ENCODE assay signal across 8 cellular contexts in the genomic region with DNA sequence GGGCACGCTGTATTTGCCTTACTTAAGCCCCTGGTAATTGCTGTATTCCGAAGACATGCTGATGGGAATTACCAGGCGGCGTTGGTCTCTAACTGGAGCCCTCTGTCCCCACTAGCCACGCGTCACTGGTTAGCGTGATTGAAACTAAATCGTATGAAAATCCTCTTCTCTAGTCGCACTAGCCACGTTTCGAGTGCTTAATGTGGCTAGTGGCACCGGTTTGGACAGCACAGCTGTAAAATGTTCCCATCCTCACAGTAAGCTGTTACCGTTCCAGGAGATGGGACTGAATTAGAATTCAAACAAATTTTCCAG. TPM values are rescaled to one million over a fixed set of nuclear protein-coding genes. Genes with fewer than 3 reads are reported as not detected.
DNase-seq lines count a peak whose midpoint lies in the region; ATAC-seq, FAIRE-seq and TF ChIP-seq lines count a peak whose summit lies in the region.

No MANE protein-coding gene starts in this region.

- POLR2A ChIA-PET in CD8-positive, alpha-beta T cell (lab: Charles Lee) = interaction anchor here (1.8 to 2.8 kb wide), 4 partner anchors 74 to 222 kb away, joined by 8 to 28 read pairs (median 12); partner anchors contain the start of genes N4BP2L1 and N4BP2L2

- dilution Hi-C loops in keratinocyte (cut with MboI; ENCODE audit: extremely low pct_ligation_motif_present, low sequenced_read_pairs) = no loop called here

- peak overlapping the region; percentile 93 for H3K4me3 Mint-ChIP-seq in CD8-positive, alpha-beta T cell

- peak overlapping the region; percentile 99 for H3K27ac ChIP-seq in CD8-positive, alpha-beta T cell (ENCODE audit: low read depth, low read length)
- H3K27ac ChIP-seq in keratinocyte (ENCODE audit: control insufficient read depth, insufficient read depth, low read length) (peak overlapping the region; percentile 84), tibial artery (peak overlapping the region; percentile 95 to 98)

- H3K27me3 ChIP-seq in CD8-positive, alpha-beta T cell (ENCODE audit: insufficient read depth, low read length) = no peaks in the 10 kb centered on the region
- H3K27me3 ChIP-seq in keratinocyte (ENCODE audit: control insufficient read depth, extremely low read depth, insufficient read depth, low read length) (no peaks in the 10 kb centered on the region), tibial artery (no peaks in the 10 kb centered on the region)

- ATAC-seq in CD8-positive, alpha-beta T cell = no peak
- peak; percentile 52 for ATAC-seq in GM19452 (IDR thresholded peaks at IDR 0.05; ENCODE audit: unreplicated experiment)
- peak; percentile 46 for ATAC-seq in HG03439 (IDR thresholded peaks at IDR 0.05; ENCODE audit: unreplicated experiment)
- ATAC-seq in activated naive CD4-positive, alpha-beta T cell treated with anti-CD3 and anti-CD28 coated beads, Interleukin-2, amount 50 U/mL, for 72 hours = peak; percentile 29 to 46

- CTCF ChIA-PET in CD8-positive, alpha-beta T cell (lab: Charles Lee) = no interaction called here

- H2AFZ ChIP-seq in keratinocyte (ENCODE audit: control insufficient read depth, low read length) = peak overlapping the region; percentile 99

- H3K9me3 ChIP-seq in CD8-positive, alpha-beta T cell (ENCODE audit: low read length) = no peaks in the 10 kb centered on the region
- no peaks in the 10 kb centered on the region for H3K9me3 ChIP-seq in keratinocyte (ENCODE audit: control insufficient read depth, low read depth, low read length)
- no peaks in the 10 kb centered on the region for H3K9me3 ChIP-seq in tibial artery

- H3K9me1 ChIP-seq in keratinocyte (ENCODE audit: control insufficient read depth, extremely low read depth, insufficient read depth, low read length) = no peaks in the 10 kb centered on the region

- intact Hi-C loops in CD8-positive, alpha-beta T cell (cut with DNase I, micrococcal nuclease) = loop anchor here (5.0 to 10.0 kb wide), 3 partner anchors 126 to 1151 kb away; partner anchors contain the start of gene HSPH1 (in 1 of the 2)
- intact Hi-C loops in tibial artery (cut with DNase I; ENCODE audit: low total_unique reads) = loop anchor here (10.0 kb wide), 1 partner anchor 471 kb away; no protein-coding TSS in a partner anchor

- H3K27ac Mint-ChIP-seq in CD8-positive, alpha-beta T cell = peak overlapping the region; percentile 100
- peak overlapping the region; percentile 100 for H3K27ac Mint-ChIP-seq in activated naive CD4-positive, alpha-beta T cell treated with anti-CD3 and anti-CD28 coated beads, Interleukin-2, amount 50 U/mL, for 72 hours

- FAIRE-seq in keratinocyte (lab: Jason Lieb, UNC) = no peak

- peak overlapping the region; percentile 93 for H3K9ac ChIP-seq in keratinocyte (ENCODE audit: control insufficient read depth, extremely low read depth, insufficient read depth, low read length)

- no peak for DNase-seq in CD8-positive, alpha-beta T cell
- no peak for DNase-seq in activated naive CD4-positive, alpha-beta T cell treated with anti-CD3 and anti-CD28 coated beads, Interleukin-2, amount 50 U/mL, for 72 hours (ENCODE audit: low spot score in 2 of 2)
- DNase-seq in keratinocyte (ENCODE audit: low read depth, low spot score) (no peak), tibial artery (no peak), GM03348 (ENCODE audit: low spot score) (no peak), NCI-H128 (lab: John Stamatoyannopoulos, UW; ENCODE audit: unreplicated experiment) (no peak)

- H3K4me3 ChIP-seq in CD8-positive, alpha-beta T cell (ENCODE audit: low read depth, low read length) = peak overlapping the region; percentile 81
- peak overlapping the region; percentile 93 to 98 (median 93) for H3K4me3 ChIP-seq in keratinocyte (ENCODE audit: control insufficient read depth in 2 of 3, extremely low read depth in 1 of 3, insufficient read depth in 2 of 3, low read depth in 1 of 3, low read length in 3 of 3)
- H3K4me3 ChIP-seq in tibial artery = peak overlapping the region; percentile 74 to 89

- H3K79me2 ChIP-seq in keratinocyte (ENCODE audit: control insufficient read depth, insufficient read depth, low read length) = peaks cover 5% of the 10 kb centered on the region

- H3K9me3 Mint-ChIP-seq in CD8-positive, alpha-beta T cell = no peaks in the 10 kb centered on the region
- H3K9me3 Mint-ChIP-seq in activated naive CD4-positive, alpha-beta T cell treated with anti-CD3 and anti-CD28 coated beads, Interleukin-2, amount 50 U/mL, for 72 hours = no peaks in the 10 kb centered on the region

- no peak for TF ChIP-seq CTCF in CD8-positive, alpha-beta T cell (IDR thresholded peaks at IDR 0.05)
- TF ChIP-seq CTCF in keratinocyte (optimal IDR thresholded peaks at IDR 0.05 in 1 of 3, IDR thresholded peaks at IDR 0.05 in 1 of 3, conservative IDR thresholded peaks at IDR 0.05 in 1 of 3; ENCODE audit: extremely low read depth in 1 of 3, insufficient read depth in 2 of 3, low read length in 3 of 3) = no peak
- TF ChIP-seq CTCF in tibial artery (IDR thresholded peaks at IDR 0.05) = no peak

- peaks cover 8% of the 10 kb centered on the region for H3K36me3 Mint-ChIP-seq in CD8-positive, alpha-beta T cell
- peaks cover 14 to 16% of the 10 kb centered on the region in 2 donors for H3K36me3 Mint-ChIP-seq in activated naive CD4-positive, alpha-beta T cell treated with anti-CD3 and anti-CD28 coated beads, Interleukin-2, amount 50 U/mL, for 72 hours

- peaks cover 13% of the 10 kb centered on the region for H3K4me1 Mint-ChIP-seq in CD8-positive, alpha-beta T cell (ENCODE audit: low read depth)

- no peaks in the 10 kb centered on the region for H4K20me1 ChIP-seq in keratinocyte (ENCODE audit: control insufficient read depth, extremely low read depth, insufficient read depth, low read length)

- H3K4me1 ChIP-seq in CD8-positive, alpha-beta T cell (ENCODE audit: insufficient read depth, low read length) = peaks cover 4% of the 10 kb centered on the region
- H3K4me1 ChIP-seq in keratinocyte (ENCODE audit: control insufficient read depth, extremely low read depth, insufficient read depth, low read length) = peaks cover 10% of the 10 kb centered on the region
- peaks cover 0 to 13% (median 3%) of the 10 kb centered on the region in 4 donors for H3K4me1 ChIP-seq in tibial artery

- H3K4me2 ChIP-seq in keratinocyte (ENCODE audit: control insufficient read depth, extremely low read depth, insufficient read depth, low read depth, low read length) = peak overlapping the region; percentile 95

- no peaks in the 10 kb centered on the region for H3K27me3 Mint-ChIP-seq in CD8-positive, alpha-beta T cell (ENCODE audit: low read depth)

- H3K36me3 ChIP-seq in CD8-positive, alpha-beta T cell (ENCODE audit: insufficient read depth, low read length) = no peaks in the 10 kb centered on the region
- no peaks in the 10 kb centered on the region for H3K36me3 ChIP-seq in keratinocyte (ENCODE audit: control insufficient read depth in 2 of 2, extremely low read depth in 1 of 2, insufficient read depth in 2 of 2, low read length in 2 of 2)
- H3K36me3 ChIP-seq in tibial artery = no peaks in the 10 kb centered on the region

RNA-seq across cellular contexts. Expression of gene BRCA2, which starts 0.7 kb away (rescaled TPM):
- 1 to 10 TPM; 2.6 to 3.6 TPM for total RNA-seq in CD8-positive, alpha-beta T cell
- 10 to 100 TPM; 30.8 to 36.1 TPM for total RNA-seq in activated naive CD4-positive, alpha-beta T cell treated with anti-CD3 and anti-CD28 coated beads, Interleukin-2, amount 50 U/mL, for 72 hours
- 0.73 to 2.4 TPM (median 1.1 TPM) in 3 replicates for polyA plus RNA-seq in keratinocyte
- polyA plus RNA-seq in keratinocyte (2011; ENCODE audit: low read depth) = 0.22 TPM
- polyA plus RNA-seq in keratinocyte (2011; cell fraction: cytosol; rRNA removed) = 1.0 TPM in 2 replicates
- polyA plus RNA-seq in keratinocyte (2011; cell fraction: nucleus; rRNA removed) = 1.4 and 3.3 TPM in 2 replicates
- polyA plus RNA-seq in keratinocyte (2012; ENCODE audit: low replicate concordance) = 0.14 and 3.1 TPM in 2 replicates
- 1.8 to 9.0 TPM (median 3.8 TPM) in 3 replicates for polyA minus RNA-seq in keratinocyte
- 1.7 TPM for polyA minus RNA-seq in keratinocyte (2011; cell fraction: cytosol; rRNA and poly(A)+ RNA removed)
- 1.4 and 4.3 TPM in 2 replicates for polyA minus RNA-seq in keratinocyte (2011; cell fraction: nucleus; rRNA and poly(A)+ RNA removed)

RNA-seq across cellular contexts. Expression of gene ZAR1L, which starts 0.8 kb away (rescaled TPM):
- total RNA-seq in CD8-positive, alpha-beta T cell = not detected
- total RNA-seq in activated naive CD4-positive, alpha-beta T cell treated with anti-CD3 and anti-CD28 coated beads, Interleukin-2, amount 50 U/mL, for 72 hours = not detected
- polyA plus RNA-seq in keratinocyte = not detected in 3 replicates
- polyA plus RNA-seq in keratinocyte (2011; ENCODE audit: low read depth) = not detected
- polyA plus RNA-seq in keratinocyte (2011; cell fraction: cytosol; rRNA removed) = not detected in 2 replicates
- not detected in 2 replicates for polyA plus RNA-seq in keratinocyte (2011; cell fraction: nucleus; rRNA removed)
- not detected in 2 replicates for polyA plus RNA-seq in keratinocyte (2012; ENCODE audit: low replicate concordance)
- polyA minus RNA-seq in keratinocyte = 0.19 TPM in 1 of 3 replicates, not detected in the others
- polyA minus RNA-seq in keratinocyte (2011; cell fraction: cytosol; rRNA and poly(A)+ RNA removed) = not detected
- not detected in 2 replicates for polyA minus RNA-seq in keratinocyte (2011; cell fraction: nucleus; rRNA and poly(A)+ RNA removed)

Comparison
In these comparisons a context has a peak if more than half of its experiments do, and no peak if none do; other contexts are left out.
1. RNA of gene BRCA2, which starts 0.7 kb away (total RNA-seq): 30.8 to 36.1 TPM in activated naive CD4-positive, alpha-beta T cell treated with anti-CD3 and anti-CD28 coated beads, Interleukin-2, amount 50 U/mL, for 72 hours; 2.6 to 3.6 TPM in CD8-positive, alpha-beta T cell; every median in the first group is over 4 times any median in the second.
2. Peak in every context shown above with its lines, with median percentiles within 50 percentile points of each other: H3K27ac ChIP-seq and H3K4me3 ChIP-seq.